ENCODE assay signal across 8 cellular contexts in genomic region chr1:116569776-116570357, GRCh38. TPM values are rescaled to one million over a fixed set of nuclear protein-coding genes. Genes with fewer than 3 reads are reported as not detected.
DNase-seq lines count a peak whose midpoint lies in the region; ATAC-seq lines count a peak whose summit lies in the region.

No MANE protein-coding gene starts in this region.

- intact Hi-C loops in left ventricle myocardium superior (cut with micrococcal nuclease), result no loop called here

- DNase-seq in NCI-H2029 (lab: John Stamatoyannopoulos, UW) (peak; percentile 23), NCI-H2029 treated with DMSO at 0.1 percent for 48 hours (lab: John Stamatoyannopoulos, UW) (no peak), NCI-H774 (lab: John Stamatoyannopoulos, UW) (peak; percentile 18), activated gamma-delta T cell (lab: John Stamatoyannopoulos, UW) (peak; percentile 16), left ventricle myocardium superior (peak; percentile 57), skeletal muscle cell (ENCODE audit: low read depth) (no peak), middle frontal gyrus (ENCODE audit: extremely low spot score, low spot score) (no peak)

- peak; percentile 2 for ATAC-seq in left ventricle myocardium superior
- ATAC-seq in HG02981 (IDR thresholded peaks at IDR 0.05; ENCODE audit: unreplicated experiment), result no peak

- peak overlapping the region; percentile 71 for H3K4me3 ChIP-seq in skeletal muscle cell (ENCODE audit: low read depth, low read length)

RNA-seq across cellular contexts. Expression of gene CD58, which starts 1.0 kb away (rescaled TPM):
- 26.1 TPM for total RNA-seq in left ventricle myocardium superior

Comparison
In these comparisons a context has a peak if more than half of its experiments do, and no peak if none do; other contexts are left out.
1. DNase-seq: peak in NCI-H2029 (single experiment), NCI-H774 (single experiment), activated gamma-delta T cell (single experiment) and left ventricle myocardium superior (single experiment); none in NCI-H2029 treated with DMSO at 0.1 percent for 48 hours (single experiment), skeletal muscle cell (single experiment) and middle frontal gyrus (single experiment).